ENCODE assay signal across 1 cellular context in genomic region chr14:39174560-39175444, GRCh38.
TF ChIP-seq lines count a peak whose summit lies in the region.

Gene PNN (plus strand): TSS chr14:39175254. CDS start chr14:39175280, 26 bp downstream.

TF ChIP-seq in HepG2, 621 proteins besides CTCF, POLR2A, EP300 and RAD21 (continued from another document and continues in another):
- TF ChIP-seq SKIL (CRISPR knock-in tag; IDR thresholded peaks at IDR 0.05; ENCODE audit: borderline replicate concordance) (no peak), ZNF431 (CRISPR knock-in tag; IDR thresholded peaks at IDR 0.05; ENCODE audit: borderline replicate concordance, low read depth) (no peak), FOXJ3 (CRISPR knock-in tag; IDR thresholded peaks at IDR 0.05; ENCODE audit: borderline replicate concordance) (peak; percentile 89), SMARCC2 (IDR thresholded peaks at IDR 0.05) (no peak; the same call in 1 of the 2 replicates), CENPT (CRISPR knock-in tag; IDR thresholded peaks at IDR 0.05; ENCODE audit: low read depth) (peak; percentile 68; the same call in 1 of the 2 replicates), ATF2 (CRISPR knock-in tag; IDR thresholded peaks at IDR 0.05) (peak; percentile 99), ZNF761 (CRISPR knock-in tag; conservative IDR thresholded peaks at IDR 0.05) (0 out of 2 replicates have a peak, but pooled peaks have one; percentile 9), ZNF230 (CRISPR knock-in tag; IDR thresholded peaks at IDR 0.05) (peak; percentile 87), ZNF446 (CRISPR knock-in tag; IDR thresholded peaks at IDR 0.05) (peak; percentile 62; the same call in 1 of the 2 replicates), NRL (CRISPR knock-in tag; IDR thresholded peaks at IDR 0.05; ENCODE audit: borderline replicate concordance) (no peak; the same call in 1 of the 2 replicates), RFXANK (CRISPR knock-in tag; IDR thresholded peaks at IDR 0.05) (peak; percentile 83; the same call in 1 of the 2 replicates), SMAD3 (CRISPR knock-in tag; IDR thresholded peaks at IDR 0.05) (peak; percentile 98), NFYC (CRISPR knock-in tag; IDR thresholded peaks at IDR 0.05) (peak; percentile 100), TEF (CRISPR knock-in tag; IDR thresholded peaks at IDR 0.05) (0 out of 2 replicates have a peak, but pooled peaks have one; percentile 85), ZUFSP (CRISPR knock-in tag; IDR thresholded peaks at IDR 0.05; ENCODE audit: borderline replicate concordance) (no peak), ZNF7 (CRISPR knock-in tag; IDR thresholded peaks at IDR 0.05) (peak; percentile 34; the same call in 1 of the 2 replicates), SP5 (CRISPR knock-in tag; IDR thresholded peaks at IDR 0.05; ENCODE audit: borderline replicate concordance, low read depth) (no peak; the same call in 1 of the 2 replicates), THYN1 (CRISPR knock-in tag; IDR thresholded peaks at IDR 0.05; ENCODE audit: borderline replicate concordance, low read depth) (peak; percentile 99), ZNF44 (CRISPR knock-in tag; IDR thresholded peaks at IDR 0.05) (peak; percentile 99), ZNF275 (CRISPR knock-in tag; IDR thresholded peaks at IDR 0.05; ENCODE audit: borderline replicate concordance) (peak; percentile 100), ZBTB38 (CRISPR knock-in tag; IDR thresholded peaks at IDR 0.05) (peak; percentile 85), ZBTB21 (CRISPR knock-in tag; IDR thresholded peaks at IDR 0.05) (peak; percentile 98), MLLT10 (CRISPR knock-in tag; IDR thresholded peaks at IDR 0.05) (peak; percentile 76; the same call in 1 of the 2 replicates), DBP (CRISPR knock-in tag; IDR thresholded peaks at IDR 0.05; ENCODE audit: not compliant biosample characterization) (peak; percentile 99), HNRNPL (IDR thresholded peaks at IDR 0.05; ENCODE audit: low read depth, low read length) (peak; percentile 64), ZNF850 (CRISPR knock-in tag; conservative IDR thresholded peaks at IDR 0.05) (no peak), NR1H2 (CRISPR knock-in tag; IDR thresholded peaks at IDR 0.05; ENCODE audit: borderline replicate concordance, low read depth) (no peak), KDM1A (CRISPR knock-in tag; IDR thresholded peaks at IDR 0.05) (peak; percentile 85), HNRNPH1 (optimal IDR thresholded peaks at IDR 0.05; ENCODE audit: low read depth, low read length) (no peak), TCF12 (IDR thresholded peaks at IDR 0.05) (no peak), TCF12 (CRISPR knock-in tag; IDR thresholded peaks at IDR 0.05) (peak; percentile 92), RBFOX2 (IDR thresholded peaks at IDR 0.05; ENCODE audit: low read depth, low read length) (peak; percentile 98), NPAS2 (CRISPR knock-in tag; IDR thresholded peaks at IDR 0.05; ENCODE audit: borderline replicate concordance) (no peak), GLI4 (CRISPR knock-in tag; IDR thresholded peaks at IDR 0.05; ENCODE audit: borderline replicate concordance) (peak; percentile 98; the same call in 1 of the 2 replicates), SOX6 (IDR thresholded peaks at IDR 0.05) (no peak), SOX6 (CRISPR knock-in tag; IDR thresholded peaks at IDR 0.05) (peak; percentile 88), ZNF562 (CRISPR knock-in tag; IDR thresholded peaks at IDR 0.05; ENCODE audit: borderline replicate concordance) (no peak), HOXA5 (CRISPR knock-in tag; IDR thresholded peaks at IDR 0.05) (peak; percentile 90), ATF7 (IDR thresholded peaks at IDR 0.05) (peak; percentile 98), ATF7 (CRISPR knock-in tag; IDR thresholded peaks at IDR 0.05) (peak; percentile 98)
- TF ChIP-seq, protein P1, sequence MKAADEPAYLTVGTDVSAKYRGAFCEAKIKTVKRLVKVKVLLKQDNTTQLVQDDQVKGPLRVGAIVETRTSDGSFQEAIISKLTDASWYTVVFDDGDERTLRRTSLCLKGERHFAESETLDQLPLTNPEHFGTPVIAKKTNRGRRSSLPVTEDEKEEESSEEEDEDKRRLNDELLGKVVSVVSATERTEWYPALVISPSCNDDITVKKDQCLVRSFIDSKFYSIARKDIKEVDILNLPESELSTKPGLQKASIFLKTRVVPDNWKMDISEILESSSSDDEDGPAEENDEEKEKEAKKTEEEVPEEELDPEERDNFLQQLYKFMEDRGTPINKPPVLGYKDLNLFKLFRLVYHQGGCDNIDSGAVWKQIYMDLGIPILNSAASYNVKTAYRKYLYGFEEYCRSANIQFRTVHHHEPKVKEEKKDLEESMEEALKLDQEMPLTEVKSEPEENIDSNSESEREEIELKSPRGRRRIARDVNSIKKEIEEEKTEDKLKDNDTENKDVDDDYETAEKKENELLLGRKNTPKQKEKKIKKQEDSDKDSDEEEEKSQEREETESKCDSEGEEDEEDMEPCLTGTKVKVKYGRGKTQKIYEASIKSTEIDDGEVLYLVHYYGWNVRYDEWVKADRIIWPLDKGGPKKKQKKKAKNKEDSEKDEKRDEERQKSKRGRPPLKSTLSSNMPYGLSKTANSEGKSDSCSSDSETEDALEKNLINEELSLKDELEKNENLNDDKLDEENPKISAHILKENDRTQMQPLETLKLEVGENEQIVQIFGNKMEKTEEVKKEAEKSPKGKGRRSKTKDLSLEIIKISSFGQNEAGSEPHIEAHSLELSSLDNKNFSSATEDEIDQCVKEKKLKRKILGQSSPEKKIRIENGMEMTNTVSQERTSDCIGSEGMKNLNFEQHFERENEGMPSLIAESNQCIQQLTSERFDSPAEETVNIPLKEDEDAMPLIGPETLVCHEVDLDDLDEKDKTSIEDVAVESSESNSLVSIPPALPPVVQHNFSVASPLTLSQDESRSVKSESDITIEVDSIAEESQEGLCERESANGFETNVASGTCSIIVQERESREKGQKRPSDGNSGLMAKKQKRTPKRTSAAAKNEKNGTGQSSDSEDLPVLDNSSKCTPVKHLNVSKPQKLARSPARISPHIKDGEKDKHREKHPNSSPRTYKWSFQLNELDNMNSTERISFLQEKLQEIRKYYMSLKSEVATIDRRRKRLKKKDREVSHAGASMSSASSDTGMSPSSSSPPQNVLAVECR (CRISPR knock-in tag; IDR thresholded peaks at IDR 0.05; ENCODE audit: borderline replicate concordance), result peak; percentile 98
- TF ChIP-seq, protein P2, sequence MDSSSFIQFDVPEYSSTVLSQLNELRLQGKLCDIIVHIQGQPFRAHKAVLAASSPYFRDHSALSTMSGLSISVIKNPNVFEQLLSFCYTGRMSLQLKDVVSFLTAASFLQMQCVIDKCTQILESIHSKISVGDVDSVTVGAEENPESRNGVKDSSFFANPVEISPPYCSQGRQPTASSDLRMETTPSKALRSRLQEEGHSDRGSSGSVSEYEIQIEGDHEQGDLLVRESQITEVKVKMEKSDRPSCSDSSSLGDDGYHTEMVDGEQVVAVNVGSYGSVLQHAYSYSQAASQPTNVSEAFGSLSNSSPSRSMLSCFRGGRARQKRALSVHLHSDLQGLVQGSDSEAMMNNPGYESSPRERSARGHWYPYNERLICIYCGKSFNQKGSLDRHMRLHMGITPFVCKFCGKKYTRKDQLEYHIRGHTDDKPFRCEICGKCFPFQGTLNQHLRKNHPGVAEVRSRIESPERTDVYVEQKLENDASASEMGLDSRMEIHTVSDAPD (CRISPR knock-in tag; IDR thresholded peaks at IDR 0.05), result peak; percentile 26
- TF ChIP-seq, protein P3, sequence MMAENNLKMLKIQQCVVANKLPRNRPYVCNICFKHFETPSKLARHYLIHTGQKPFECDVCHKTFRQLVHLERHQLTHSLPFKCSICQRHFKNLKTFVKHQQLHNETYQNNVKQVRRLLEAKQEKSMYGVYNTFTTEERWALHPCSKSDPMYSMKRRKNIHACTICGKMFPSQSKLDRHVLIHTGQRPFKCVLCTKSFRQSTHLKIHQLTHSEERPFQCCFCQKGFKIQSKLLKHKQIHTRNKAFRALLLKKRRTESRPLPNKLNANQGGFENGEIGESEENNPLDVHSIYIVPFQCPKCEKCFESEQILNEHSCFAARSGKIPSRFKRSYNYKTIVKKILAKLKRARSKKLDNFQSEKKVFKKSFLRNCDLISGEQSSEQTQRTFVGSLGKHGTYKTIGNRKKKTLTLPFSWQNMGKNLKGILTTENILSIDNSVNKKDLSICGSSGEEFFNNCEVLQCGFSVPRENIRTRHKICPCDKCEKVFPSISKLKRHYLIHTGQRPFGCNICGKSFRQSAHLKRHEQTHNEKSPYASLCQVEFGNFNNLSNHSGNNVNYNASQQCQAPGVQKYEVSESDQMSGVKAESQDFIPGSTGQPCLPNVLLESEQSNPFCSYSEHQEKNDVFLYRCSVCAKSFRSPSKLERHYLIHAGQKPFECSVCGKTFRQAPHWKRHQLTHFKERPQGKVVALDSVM (CRISPR knock-in tag; IDR thresholded peaks at IDR 0.05), result peak; percentile 71
